Comparison of ENCODE assay signal across 18 cellular contexts in genomic region chr14:53537421-53538315, GRCh38.
DNase-seq lines count a peak whose midpoint lies in the region; ATAC-seq, FAIRE-seq and TF ChIP-seq lines count a peak whose summit lies in the region.
"Had no signal": no experiment of that assay in that cellular context is flagged by ENCODE, and none has a peak within 500 bp of the region (broad histone marks: within the 10 kb centered on the region; RNA-seq: fewer than 3 reads in every experiment).

No MANE protein-coding gene starts in this region.

- TF ChIP-seq POLR2A in heart left ventricle (IDR thresholded peaks at IDR 0.05) = no peak
- TF ChIP-seq POLR2A in endothelial cell of umbilical vein (IDR thresholded peaks at IDR 0.05; ENCODE audit: low read depth, low read length) = no peak
- no peak for TF ChIP-seq POLR2A in transverse colon (IDR thresholded peaks at IDR 0.05)

- H2BK5ac ChIP-seq in mesendoderm (ENCODE audit: low read length) = no peak overlapping the region

- DNase-seq in heart left ventricle (no peak), cardiac septum (ENCODE audit: low spot score) (no peak), endothelial cell of umbilical vein (ENCODE audit: low read depth, low spot score) (peak; percentile 19), mesendoderm (peak; percentile 30), transverse colon (peak; percentile 14), NOMO-1 (lab: John Stamatoyannopoulos, UW; ENCODE audit: unreplicated experiment in 2 of 2) (no peak), OCI-M2 (lab: John Stamatoyannopoulos, UW; ENCODE audit: unreplicated experiment) (no peak)
- DNase-seq: activated CD4-positive, alpha-beta memory T cell treated with anti-CD3 and anti-CD28 coated beads for 36 hours; anterior cingulate cortex; gastrocnemius medialis; KBM-7; naive B cell; NCI-H1105 treated with DMSO at 0.1 percent for 48 hours; stimulated activated CD4-positive, alpha-beta T cell treated with anti-CD3 and anti-CD28 coated beads, Interleukin-2, amount 100 ng/mL, for 24 hours; stimulated activated CD8-positive, alpha-beta memory T cell treated with anti-CD3 and anti-CD28 coated beads, Interleukin-4, amount 100 ng/mL, for 48 hours had no signal

- H2BK15ac ChIP-seq in mesendoderm (replicated peaks; ENCODE audit: low read depth) = no peak overlapping the region

- H2AFZ ChIP-seq in endothelial cell of umbilical vein (ENCODE audit: low read depth, low read length) = no peak overlapping the region

- no peak for TF ChIP-seq EP300 in transverse colon (IDR thresholded peaks at IDR 0.05; ENCODE audit: low read depth)

- dilution Hi-C loops in endothelial cell of umbilical vein (cut with MboI; ENCODE audit: extremely low pct_ligation_motif_present, low sequenced_read_pairs) = loop anchor here (25.0 kb wide), 1 partner anchor 800 kb away; no protein-coding TSS in a partner anchor

- intact Hi-C loops in heart left ventricle (cut with DNase I) = loop anchor here (2.0 to 10.0 kb wide), 11 partner anchors 103 to 811 kb away; partner anchors contain the start of gene BMP4 (in 2 of the 10)
- intact Hi-C loops in cardiac septum (cut with DNase I) = loop anchor here (10.0 kb wide), 2 partner anchors 417 to 487 kb away; partner anchors contain the start of gene BMP4
- intact Hi-C loops in endothelial cell of umbilical vein (cut with micrococcal nuclease) = no loop called here
- intact Hi-C loops in transverse colon (cut with DNase I; ENCODE audit: low total_unique reads) = loop anchor here (10.0 kb wide), 1 partner anchor 797 kb away; no protein-coding TSS in a partner anchor

- no peaks in the 10 kb centered on the region for H3K79me2 ChIP-seq in endothelial cell of umbilical vein (ENCODE audit: control insufficient read depth, insufficient read depth, low read length)
- no peaks in the 10 kb centered on the region for H3K79me2 ChIP-seq in mesendoderm (ENCODE audit: control insufficient read depth, insufficient read depth, low read length)

- no peak overlapping the region for H3K4me3 ChIP-seq in heart left ventricle
- H3K4me3 ChIP-seq in endothelial cell of umbilical vein (replicated peaks in 1 of 3; ENCODE audit: insufficient read depth in 1 of 3, low read depth in 1 of 3, low read length in 3 of 3) = no peak overlapping the region
- no peak overlapping the region for H3K4me3 ChIP-seq in mesendoderm (ENCODE audit: low read length)
- H3K4me3 ChIP-seq in transverse colon = no peak overlapping the region
- H3K4me3 ChIP-seq: A549, gastrocnemius medialis had no signal

- no TSS peak for BruUV-seq in endothelial cell of umbilical vein (replicated peaks; lab: Mats Ljungman, UMichigan)

- H3K4me2 ChIP-seq in endothelial cell of umbilical vein (ENCODE audit: insufficient read depth, low read length) (no peak overlapping the region), mesendoderm (ENCODE audit: low read length) (no peak overlapping the region)
- H3K4me2 ChIP-seq: A549 had no signal

- H2BK120ac ChIP-seq in mesendoderm (ENCODE audit: low read depth, low read length) = no peak overlapping the region

- ATAC-seq in heart left ventricle (peak in 2 of 4 donors; percentile 8 to 11), HG02763 (IDR thresholded peaks at IDR 0.05; ENCODE audit: unreplicated experiment) (no peak)
- ATAC-seq: A549 had no signal

- H3K4me1 ChIP-seq in heart left ventricle (peaks cover 0 to 37% (median 3%) of the 10 kb centered on the region in 12 donors), endothelial cell of umbilical vein (ENCODE audit: control insufficient read depth, extremely low read depth, insufficient read depth, low read length) (peaks cover 35% of the 10 kb centered on the region), mesendoderm (ENCODE audit: control insufficient read depth, low read depth, low read length) (no peaks in the 10 kb centered on the region), transverse colon (peaks cover 0 to 34% (median 7%) of the 10 kb centered on the region in 4 donors)

- H3K9me3 ChIP-seq in heart left ventricle = no peaks in the 10 kb centered on the region
- H3K9me3 ChIP-seq in endothelial cell of umbilical vein (replicated peaks; ENCODE audit: control insufficient read depth, insufficient read depth, low read length) = no peaks in the 10 kb centered on the region
- H3K9me3 ChIP-seq in transverse colon = no peaks in the 10 kb centered on the region
- H3K9me3 ChIP-seq: A549, gastrocnemius medialis had no signal

- H3K4ac ChIP-seq in mesendoderm (ENCODE audit: low read depth, low read length) = no peak overlapping the region

- H3K36me3 ChIP-seq in heart left ventricle (no peaks in the 10 kb centered on the region), endothelial cell of umbilical vein (ENCODE audit: control insufficient read depth in 2 of 2, extremely low read depth in 1 of 2, insufficient read depth in 2 of 2, low read length in 2 of 2) (no peaks in the 10 kb centered on the region), mesendoderm (ENCODE audit: control insufficient read depth, insufficient read depth, low read length) (no peaks in the 10 kb centered on the region), transverse colon (no peaks in the 10 kb centered on the region)
- H3K36me3 ChIP-seq: gastrocnemius medialis had no signal

- no peak for FAIRE-seq in endothelial cell of umbilical vein (lab: Jason Lieb, UNC)
- FAIRE-seq: A549, H1 had no signal

- no peak overlapping the region for H3K18ac ChIP-seq in mesendoderm (ENCODE audit: low read length)

- H3K9me1 ChIP-seq in endothelial cell of umbilical vein (replicated peaks; ENCODE audit: control insufficient read depth, extremely low read depth, insufficient read depth, low read length) = no peaks in the 10 kb centered on the region

- no peak overlapping the region for H3K23ac ChIP-seq in mesendoderm (ENCODE audit: low read length)

- H3K56ac ChIP-seq in mesendoderm (ENCODE audit: low read length) = no peak overlapping the region

- peak in 2 of 12 donors; percentile 8 to 13 for TF ChIP-seq CTCF in heart left ventricle (IDR thresholded peaks at IDR 0.05)
- no peak for TF ChIP-seq CTCF in endothelial cell of umbilical vein (IDR thresholded peaks at IDR 0.05; ENCODE audit: extremely low read depth in 1 of 2, insufficient read depth in 1 of 2, low read depth in 1 of 2, low read length in 2 of 2)
- no peak for TF ChIP-seq CTCF in transverse colon (IDR thresholded peaks at IDR 0.05)

- H3K27ac ChIP-seq in heart left ventricle (peak overlapping the region in 8 of 12 donors; percentile 5 to 62 (median 43)), endothelial cell of umbilical vein (ENCODE audit: insufficient read depth, low read depth, low read length) (no peak overlapping the region), mesendoderm (ENCODE audit: low read depth, low read length) (no peak overlapping the region), transverse colon (peak overlapping the region; percentile 61 to 77 (median 63))

- H3K27me3 ChIP-seq in heart left ventricle (no peaks in the 10 kb centered on the region), endothelial cell of umbilical vein (ENCODE audit: control insufficient read depth in 2 of 2, insufficient read depth in 2 of 2, low read length in 2 of 2) (no peaks in the 10 kb centered on the region), mesendoderm (ENCODE audit: insufficient read depth, low read length, poor library complexity) (no peaks in the 10 kb centered on the region), transverse colon (no peaks in the 10 kb centered on the region)
- H3K27me3 ChIP-seq: gastrocnemius medialis had no signal

- in situ Hi-C loops in transverse colon (cut with MboI; ENCODE audit: low pct_ligation_motif_present in 1 of 4, low pct_unique_long_range_greater_than_20kb in 1 of 4, low sequenced_read_pairs in 3 of 4) = loop anchor here (10.0 to 25.0 kb wide), 3 partner anchors 650 to 800 kb away; no protein-coding TSS in a partner anchor

- no peak overlapping the region for H4K8ac ChIP-seq in mesendoderm (ENCODE audit: low read depth, low read length)

- H4K20me1 ChIP-seq in endothelial cell of umbilical vein (replicated peaks; ENCODE audit: control insufficient read depth, extremely low read depth, insufficient read depth, low read length) = no peaks in the 10 kb centered on the region

- no peak overlapping the region for H2AK5ac ChIP-seq in mesendoderm (ENCODE audit: low read length)

- H3K9ac ChIP-seq in endothelial cell of umbilical vein (replicated peaks; ENCODE audit: extremely low read depth, insufficient read depth, low read length) (no peak overlapping the region), mesendoderm (ENCODE audit: low read length) (no peak overlapping the region)

- CTCF ChIA-PET in endothelial cell of umbilical vein (lab: Charles Lee) = interaction anchor here (0.9 to 5.3 kb wide), 24 partner anchors 10 to 813 kb away, joined by 3 to 76 read pairs (median 4); no protein-coding TSS in a partner anchor

- no peaks in the 10 kb centered on the region for H3K79me1 ChIP-seq in mesendoderm (ENCODE audit: low read length)

- 59 to 76% (median 71%) methylated on average over 5 of the region's 5 CpGs for WGBS in heart left ventricle, 4 donors
- WGBS in mesendoderm (ENCODE audit: extremely low coverage, insufficient coverage, low lambda C conversion rate) = no CpG with 5 or more reads among the region's 5 CpGs
- WGBS in transverse colon (ENCODE audit: low coverage in 1 of 2), 2 donors = 67 to 71% methylated on average over 4 to 5 of the region's 5 CpGs

- POLR2A ChIA-PET in endothelial cell of umbilical vein (lab: Charles Lee) = interaction anchor here (0.7 to 1.2 kb wide), 2 partner anchors 347 to 416 kb away, joined by 3 read pairs; no protein-coding TSS in a partner anchor

- no peak overlapping the region for H4K5ac ChIP-seq in mesendoderm (ENCODE audit: low read length)

TF ChIP-seq in endothelial cell of umbilical vein, 7 proteins besides CTCF, POLR2A, EP300 and RAD21:
- TF ChIP-seq FOS (IDR thresholded peaks at IDR 0.05; ENCODE audit: borderline replicate concordance, insufficient read depth, low read length) (no peak), GATA2 (IDR thresholded peaks at IDR 0.05; ENCODE audit: insufficient read depth, insufficient read length, low read depth, low read length) (no peak), JUN (IDR thresholded peaks at IDR 0.05; ENCODE audit: borderline replicate concordance, insufficient read depth, insufficient read length, low read depth) (no peak), MYC (IDR thresholded peaks at IDR 0.05; ENCODE audit: low read depth, low read length) (no peak), EZH2 (IDR thresholded peaks at IDR 0.05; ENCODE audit: borderline replicate concordance, low read depth, low read length, severe bottlenecking) (no peak), POLR2AphosphoS5 (IDR thresholded peaks at IDR 0.05; ENCODE audit: insufficient read depth, low read depth, low read length) (no peak)
- TF ChIP-seq, protein P1, sequence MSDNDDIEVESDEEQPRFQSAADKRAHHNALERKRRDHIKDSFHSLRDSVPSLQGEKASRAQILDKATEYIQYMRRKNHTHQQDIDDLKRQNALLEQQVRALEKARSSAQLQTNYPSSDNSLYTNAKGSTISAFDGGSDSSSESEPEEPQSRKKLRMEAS (IDR thresholded peaks at IDR 0.05; ENCODE audit: insufficient read depth, insufficient read length) = no peak

Comparison
In these comparisons a context has a peak if more than half of its experiments do, and no peak if none do; other contexts are left out.
1. DNase-seq: peak in endothelial cell of umbilical vein (single experiment), mesendoderm (single experiment) and transverse colon (single experiment); none in heart left ventricle (0 of 5), cardiac septum (single experiment), NOMO-1 (0 of 2) and OCI-M2 (single experiment).
2. H3K27ac ChIP-seq: peak in heart left ventricle (8 of 12) and transverse colon (4 of 4); none in endothelial cell of umbilical vein (single experiment) and mesendoderm (single experiment).